16 cellular contexts compared by ENCODE assay signal in the genomic region with DNA sequence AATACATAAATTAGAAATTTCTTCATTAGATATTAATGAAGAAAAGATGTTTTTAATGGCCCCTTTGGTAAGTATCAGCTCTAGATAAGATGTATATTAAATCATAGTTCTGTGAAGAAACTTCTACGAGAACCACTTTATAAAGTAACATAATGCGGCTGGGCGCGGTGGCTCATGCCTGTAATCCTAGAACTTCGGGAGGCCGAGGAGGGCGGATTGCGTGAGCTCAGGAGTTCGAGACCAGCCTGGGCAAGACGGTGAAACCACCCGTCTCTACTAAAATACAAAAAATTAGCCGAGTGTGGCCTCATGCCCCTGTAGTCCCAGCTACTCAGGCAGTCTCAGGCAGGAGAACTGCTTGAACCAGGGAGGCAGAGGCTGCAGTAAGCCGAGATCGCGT. TPM values are rescaled to one million over a fixed set of nuclear protein-coding genes. Genes with fewer than 3 reads are reported as not detected.
DNase-seq lines count a peak whose midpoint lies in the region; TF ChIP-seq lines count a peak whose summit lies in the region.
"Had no signal": no experiment of that assay in that cellular context is flagged by ENCODE, and none has a peak within 500 bp of the region (broad histone marks: within the 10 kb centered on the region; RNA-seq: fewer than 3 reads in every experiment).

No MANE protein-coding gene starts in this region.

- peaks cover 19% of the 10 kb centered on the region for H3K4me1 Mint-ChIP-seq in glutamatergic neuron (ENCODE audit: low read depth, unreplicated experiment)
- H3K4me1 Mint-ChIP-seq in immature natural killer cell: peaks cover 53 to 73% of the 10 kb centered on the region in 2 donors

- peaks cover 4% of the 10 kb centered on the region for H3K27me3 Mint-ChIP-seq in glutamatergic neuron (ENCODE audit: unreplicated experiment)
- H3K27me3 Mint-ChIP-seq in immature natural killer cell (ENCODE audit: low read depth in 3 of 3): peaks cover 0 to 10% (median 5%) of the 10 kb centered on the region in 3 donors

- H4K8ac ChIP-seq in trophoblast cell (ENCODE audit: low read depth, low read length): no peak overlapping the region

- H3K18ac ChIP-seq in trophoblast cell (ENCODE audit: low read length): no peak overlapping the region

- no peaks in the 10 kb centered on the region for H3K9me3 ChIP-seq in GM23248 (ENCODE audit: low read depth)
- H3K9me3 ChIP-seq in trophoblast cell (ENCODE audit: insufficient read depth, low read depth, low read length): no peaks in the 10 kb centered on the region
- H3K9me3 ChIP-seq: BE2C, thoracic aorta had no signal

- H3K9me3 Mint-ChIP-seq in glutamatergic neuron (ENCODE audit: unreplicated experiment) (no peaks in the 10 kb centered on the region), immature natural killer cell (no peaks in the 10 kb centered on the region)

- H3K79me2 ChIP-seq in GM23248 (ENCODE audit: insufficient read depth) (peaks cover 67% of the 10 kb centered on the region), trophoblast cell (ENCODE audit: control insufficient read depth, insufficient read depth, low read length, poor library complexity) (peaks cover 17% of the 10 kb centered on the region)

- H3K79me1 ChIP-seq in trophoblast cell (ENCODE audit: low read length): peaks cover 11% of the 10 kb centered on the region

- H3K36me3 Mint-ChIP-seq in glutamatergic neuron (ENCODE audit: unreplicated experiment) (no peaks in the 10 kb centered on the region), immature natural killer cell (peaks cover 0 to 5% (median 0%) of the 10 kb centered on the region in 3 donors)

- no peak overlapping the region for H3K27ac ChIP-seq in GM23248
- no peak overlapping the region for H3K27ac ChIP-seq in trophoblast cell (ENCODE audit: low read depth, low read length)
- H3K27ac ChIP-seq: foreskin keratinocyte had no signal

- no peaks in the 10 kb centered on the region for H3K27me3 ChIP-seq in GM23248 (replicated peaks; ENCODE audit: insufficient read depth)
- H3K27me3 ChIP-seq in trophoblast cell (ENCODE audit: insufficient read depth, low read length): no peaks in the 10 kb centered on the region
- H3K27me3 ChIP-seq: BE2C, foreskin keratinocyte had no signal

- no peak overlapping the region for H2AK5ac ChIP-seq in trophoblast cell (ENCODE audit: low read length)

- H4K12ac ChIP-seq in trophoblast cell (ENCODE audit: low read depth, low read length): no peak overlapping the region

- WGBS in GM23248 (ENCODE audit: low coverage in 1 of 2, low lambda C conversion rate in 2 of 2, missing lambda C conversion rate in 2 of 2), 2 experiments: 88 to 90% methylated on average over 15 of the region's 15 CpGs
- no CpG with 5 or more reads among the region's 15 CpGs for WGBS in trophoblast cell (ENCODE audit: extremely low coverage, insufficient coverage, insufficient read length)

- peaks cover 20% of the 10 kb centered on the region; the same call in 1 of the 2 replicates for H4K20me1 ChIP-seq in GM23248 (ENCODE audit: insufficient read depth)

- TF ChIP-seq CTCF in NB4 (IDR thresholded peaks at IDR 0.05; ENCODE audit: low read depth, low read length) (no peak), glutamatergic neuron (IDR thresholded peaks at IDR 0.05; ENCODE audit: partially characterized antibody, unreplicated experiment) (no peak)

- H3F3A ChIP-seq in GM23248 (ENCODE audit: insufficient read depth): peaks cover 12% of the 10 kb centered on the region

- H3K4me1 ChIP-seq in GM23248 (ENCODE audit: insufficient read depth) (peaks cover 9% of the 10 kb centered on the region; the same call in 1 of the 2 replicates), trophoblast cell (ENCODE audit: control insufficient read depth in 1 of 2, insufficient read depth in 2 of 2, low read length in 2 of 2) (peaks cover 8 to 10% of the 10 kb centered on the region in 2 experiments)

- H4K91ac ChIP-seq in trophoblast cell (ENCODE audit: low read depth, low read length): no peak overlapping the region

- no peak overlapping the region for H3K4me3 ChIP-seq in GM23248
- H3K4me3 ChIP-seq in NB4 (ENCODE audit: low read depth, low read length): peak overlapping the region; percentile 13
- H3K4me3 ChIP-seq in trophoblast cell (ENCODE audit: low read depth, low read length): no peak overlapping the region
- H3K4me3 ChIP-seq: thoracic aorta had no signal

- peak overlapping the region; percentile 98 for H3K4ac ChIP-seq in trophoblast cell (ENCODE audit: low read depth, low read length)

- H3K36me3 ChIP-seq in GM23248 (ENCODE audit: low read depth) (no peaks in the 10 kb centered on the region), trophoblast cell (ENCODE audit: control insufficient read depth in 1 of 2, insufficient read depth in 2 of 2, low read length in 2 of 2) (no peaks in the 10 kb centered on the region)
- H3K36me3 ChIP-seq: BE2C, thoracic aorta had no signal

- no peak overlapping the region for H3K9ac ChIP-seq in GM23248
- H3K9ac ChIP-seq in trophoblast cell (ENCODE audit: low read length): no peak overlapping the region

- DNase-seq in GM23248: no peak
- DNase-seq in NB4 (ENCODE audit: low read depth): no peak
- DNase-seq in glutamatergic neuron: no peak
- no peak for DNase-seq in trophoblast cell
- DNase-seq in NCI-H1048 (lab: John Stamatoyannopoulos, UW): no peak
- DNase-seq in CD1c-positive myeloid dendritic cell (ENCODE audit: extremely low spot score): no peak
- no peak for DNase-seq in NCI-H1930 (lab: John Stamatoyannopoulos, UW)
- no peak for DNase-seq in immature natural killer cell
- DNase-seq: activated gamma-delta T cell, anterior cingulate cortex, BE2C, DMS153, foreskin keratinocyte, NCI-H1436, NCI-H748 treated with DMSO at 0.1 percent for 48 hours had no signal

- H3K4me2 ChIP-seq in GM23248 (ENCODE audit: unreplicated experiment) (peak overlapping the region; percentile 92), trophoblast cell (ENCODE audit: low read length) (no peak overlapping the region)

- H3K9me2 ChIP-seq in GM23248 (ENCODE audit: insufficient read depth): no peaks in the 10 kb centered on the region

- no peak overlapping the region for H2BK5ac ChIP-seq in trophoblast cell (ENCODE audit: low read depth, low read length, poor library complexity)

- no peak for TF ChIP-seq POLR2A in NB4 (IDR thresholded peaks at IDR 0.05; ENCODE audit: extremely low read depth, insufficient read length)

- H3K4me3 Mint-ChIP-seq in glutamatergic neuron (ENCODE audit: unreplicated experiment) (peak overlapping the region; percentile 15), immature natural killer cell (peak overlapping the region in 2 of 5 donors; percentile 25 to 33)

- no peak overlapping the region for H3K23ac ChIP-seq in trophoblast cell (ENCODE audit: low read length)

- H2AFZ ChIP-seq in GM23248 (no peak overlapping the region), trophoblast cell (ENCODE audit: insufficient read depth, low read length, poor library complexity) (no peak overlapping the region)

- H2BK12ac ChIP-seq in trophoblast cell (ENCODE audit: low read length): no peak overlapping the region

- in situ Hi-C loops in GM23248 (cut with MboI): no loop called here

- H3K27ac Mint-ChIP-seq in glutamatergic neuron (ENCODE audit: unreplicated experiment) (no peak overlapping the region), immature natural killer cell (no peak overlapping the region)

- H2BK120ac ChIP-seq in trophoblast cell (ENCODE audit: insufficient read depth, low read length, poor library complexity): no peak overlapping the region

- H3K14ac ChIP-seq in trophoblast cell (ENCODE audit: low read length): no peak overlapping the region

RNA-seq across cellular contexts. Expression of gene KPNA1, which starts 2.5 kb away (rescaled TPM):
- total RNA-seq in GM23248 (2014; rRNA removed; shearing (Covaris generic)): 34.0 and 46.8 TPM in 2 replicates
- polyA plus RNA-seq in GM23248 (2016; fragmentation: Nextera tagmentation; extraction: Ambion mirVana): 62.6 and 65.2 TPM in 2 replicates
- total RNA-seq in glutamatergic neuron (ENCODE audit: unreplicated experiment): 86.1 TPM
- 53.7 and 54.8 TPM in 2 replicates for polyA plus RNA-seq in trophoblast cell (2013)
- polyA plus RNA-seq in immature natural killer cell: 10 to 100 TPM; 42.9 to 71.8 (median 63.6) TPM

RNA-seq across cellular contexts. Expression of gene PARP9, which starts 51.8 kb away (rescaled TPM):
- 15.2 and 16.4 TPM in 2 replicates for total RNA-seq in GM23248 (2014; rRNA removed; shearing (Covaris generic))
- polyA plus RNA-seq in GM23248 (2016; fragmentation: Nextera tagmentation; extraction: Ambion mirVana) (13.7 and 14.2 TPM in 2 replicates), immature natural killer cell (10 to 100 TPM; 18.1 to 43.9 (median 28.4) TPM)
- 0.27 TPM for total RNA-seq in glutamatergic neuron (ENCODE audit: unreplicated experiment)
- 1.2 TPM in 2 replicates for polyA plus RNA-seq in trophoblast cell (2013)

RNA-seq across cellular contexts. Expression of gene DTX3L, which starts 51.9 kb away (rescaled TPM):
- 10.1 and 12.9 TPM in 2 replicates for total RNA-seq in GM23248 (2014; rRNA removed; shearing (Covaris generic))
- polyA plus RNA-seq in GM23248 (2016; fragmentation: Nextera tagmentation; extraction: Ambion mirVana) (7.7 and 9.4 TPM in 2 replicates), immature natural killer cell (10 to 100 TPM; 15.1 to 38.3 (median 16.3) TPM)
- 0.20 TPM for total RNA-seq in glutamatergic neuron (ENCODE audit: unreplicated experiment)
- polyA plus RNA-seq in trophoblast cell (2013): 2.6 and 2.8 TPM in 2 replicates

Comparison
In these comparisons a context has a peak if more than half of its experiments do, and no peak if none do; other contexts are left out.
1. RNA of gene PARP9, which starts 51.8 kb away (total RNA-seq): 15.2 to 16.4 TPM in GM23248; 0.27 TPM in glutamatergic neuron (single experiment); every median in the first group is over 10 times any median in the second.